Comparison of ENCODE assay signal across 10 cellular contexts in the genomic region with DNA sequence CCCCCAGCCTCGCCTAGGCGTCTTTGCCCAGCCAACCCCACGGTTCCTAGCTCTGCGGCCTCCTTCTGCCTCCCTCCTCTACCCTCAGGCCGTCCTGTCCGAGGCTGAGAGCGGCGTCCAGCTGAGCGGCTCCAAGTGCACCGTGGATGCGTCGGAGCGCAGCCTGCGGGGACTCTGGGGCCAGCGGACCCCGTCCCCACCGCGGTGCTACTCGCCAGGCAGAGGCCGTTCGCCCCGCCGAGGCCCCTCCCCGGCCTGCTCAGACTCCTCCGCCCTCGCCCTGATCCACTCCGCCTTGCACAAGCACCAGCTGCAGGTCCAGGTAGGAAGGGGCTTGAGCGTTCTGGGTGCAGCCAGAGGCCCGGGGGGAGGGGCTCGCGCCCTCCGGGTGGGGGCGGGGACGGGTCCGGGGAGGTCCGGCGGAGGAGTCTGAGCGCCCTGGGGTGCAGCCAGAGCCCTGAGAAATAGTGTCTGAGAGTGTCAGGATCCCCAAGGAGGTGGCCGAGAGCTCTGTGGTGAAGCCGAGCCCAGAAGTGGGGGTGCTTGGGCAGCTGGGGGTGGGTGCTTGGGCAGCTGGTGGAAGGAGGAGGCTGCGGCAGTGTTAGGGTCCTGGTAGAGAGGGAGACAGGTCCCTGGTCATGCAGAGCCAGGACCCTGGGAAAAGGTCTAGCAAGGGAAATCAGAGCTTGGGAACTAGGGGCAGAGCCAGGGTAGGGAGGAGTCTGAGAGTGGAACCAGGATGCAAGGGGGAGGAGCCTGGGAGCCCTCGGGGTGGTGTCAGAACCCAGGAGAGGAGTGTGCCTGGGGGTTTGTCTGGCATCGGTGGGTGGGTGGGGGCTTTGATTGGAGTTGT. TPM values are rescaled to one million over a fixed set of nuclear protein-coding genes. Genes with fewer than 3 reads are reported as not detected.
A peak's percentile ranks its signal among the peaks of the same experiment; 100 is the strongest.
DNase-seq lines count a peak whose midpoint lies in the region; ATAC-seq and TF ChIP-seq lines count a peak whose summit lies in the region.
"Had no signal": no experiment of that assay in that cellular context is flagged by ENCODE, and none has a peak within 500 bp of the region (broad histone marks: within the 10 kb centered on the region; RNA-seq: fewer than 3 reads in every experiment).

No MANE protein-coding gene starts in this region.

- no peak for TF ChIP-seq CTCF in chondrocyte (IDR thresholded peaks at IDR 0.05)
- TF ChIP-seq CTCF in thoracic aorta (IDR thresholded peaks at IDR 0.05), result no peak

- no peaks in the 10 kb centered on the region for H3K36me3 Mint-ChIP-seq in activated CD4-positive, alpha-beta T cell treated with anti-CD3 and anti-CD28 coated beads, Interleukin-2, amount 10 ng/mL, durations not matched to agents 7 days and 5 days (ENCODE audit: low read depth)
- H3K36me3 Mint-ChIP-seq in chondrocyte (ENCODE audit: low read depth), result no peaks in the 10 kb centered on the region

- peak overlapping the region; percentile 44 for H3K4me3 ChIP-seq in thoracic aorta
- H3K4me3 ChIP-seq: MG63 had no signal

- H3K4me1 ChIP-seq in thoracic aorta (ENCODE audit: control insufficient read depth in 1 of 2, low read depth in 2 of 2), result peaks cover 0 to 8% of the 10 kb centered on the region in 2 donors

- H3K9me3 ChIP-seq in thoracic aorta, result no peaks in the 10 kb centered on the region
- H3K9me3 ChIP-seq: MG63 had no signal

- DNase-seq in activated CD4-positive, alpha-beta T cell treated with anti-CD3 and anti-CD28 coated beads, Interleukin-2, amount 10 ng/mL, durations not matched to agents 7 days and 5 days, result no peak
- no peak for DNase-seq in activated CD4-positive, alpha-beta T cell treated with anti-CD3 and anti-CD28 coated beads, Interleukin-2, amount 50 U/mL, for 4 hours
- DNase-seq in chondrocyte (ENCODE audit: low spot score), result no peak
- peak; percentile 67 for DNase-seq in left kidney (ENCODE audit: low read depth, low spot score)
- DNase-seq in thoracic aorta (ENCODE audit: low spot score), result no peak
- DNase-seq in stimulated activated CD4-positive, alpha-beta T cell treated with anti-CD3 and anti-CD28 coated beads, Interleukin-4, amount 100 ng/mL, for 24 hours, result no peak
- DNase-seq: MG63 had no signal

- CTCF ChIA-PET in activated CD4-positive, alpha-beta T cell treated with anti-CD3 and anti-CD28 coated beads, Interleukin-2, amount 10 ng/mL, durations not matched to agents 7 days and 5 days (lab: Charles Lee), result interaction anchor here (0.6 kb wide), 1 partner anchor 707 kb away, joined by 3 read pairs; no protein-coding TSS in a partner anchor

- no peaks in the 10 kb centered on the region for H3K9me3 Mint-ChIP-seq in activated CD4-positive, alpha-beta T cell treated with anti-CD3 and anti-CD28 coated beads, Interleukin-2, amount 10 ng/mL, durations not matched to agents 7 days and 5 days
- no peaks in the 10 kb centered on the region for H3K9me3 Mint-ChIP-seq in chondrocyte (ENCODE audit: low read depth)

- POLR2A ChIA-PET in activated CD4-positive, alpha-beta T cell treated with anti-CD3 and anti-CD28 coated beads, Interleukin-2, amount 10 ng/mL, durations not matched to agents 7 days and 5 days (lab: Charles Lee), result interaction anchor here (0.6 kb wide), 1 partner anchor 246 kb away, joined by 3 read pairs; no protein-coding TSS in a partner anchor

- H3K4me3 Mint-ChIP-seq in activated CD4-positive, alpha-beta T cell treated with anti-CD3 and anti-CD28 coated beads, Interleukin-2, amount 10 ng/mL, durations not matched to agents 7 days and 5 days, result peak overlapping the region; percentile 19
- peak overlapping the region; percentile 64 for H3K4me3 Mint-ChIP-seq in chondrocyte (ENCODE audit: unreplicated experiment)

- no peak overlapping the region for H3K27ac ChIP-seq in thoracic aorta

- ATAC-seq in thoracic aorta (ENCODE audit: insufficient number of reproducible peaks, low FRiP score, low read depth) (no peak), HG03196 (IDR thresholded peaks at IDR 0.05; ENCODE audit: unreplicated experiment) (no peak), GM18511 (IDR thresholded peaks at IDR 0.05; ENCODE audit: unreplicated experiment) (no peak)
- ATAC-seq: activated CD4-positive, CD25-positive, alpha-beta regulatory T cell treated with anti-CD3 and anti-CD28 coated beads, Interleukin-2, amount 50 U/mL, for 24 hours had no signal

- peaks cover 22% of the 10 kb centered on the region for H3K4me1 Mint-ChIP-seq in activated CD4-positive, alpha-beta T cell treated with anti-CD3 and anti-CD28 coated beads, Interleukin-2, amount 10 ng/mL, durations not matched to agents 7 days and 5 days
- H3K4me1 Mint-ChIP-seq in chondrocyte (ENCODE audit: low read depth), result peaks cover 21% of the 10 kb centered on the region

- H3K27me3 Mint-ChIP-seq in activated CD4-positive, alpha-beta T cell treated with anti-CD3 and anti-CD28 coated beads, Interleukin-2, amount 10 ng/mL, durations not matched to agents 7 days and 5 days, result peaks cover 3% of the 10 kb centered on the region
- no peaks in the 10 kb centered on the region for H3K27me3 Mint-ChIP-seq in chondrocyte (ENCODE audit: low read depth)

- no peak overlapping the region for H3K27ac Mint-ChIP-seq in activated CD4-positive, alpha-beta T cell treated with anti-CD3 and anti-CD28 coated beads, Interleukin-2, amount 10 ng/mL, durations not matched to agents 7 days and 5 days
- H3K27ac Mint-ChIP-seq in chondrocyte (ENCODE audit: unreplicated experiment), result no peak overlapping the region

- H3K36me3 ChIP-seq in thoracic aorta, result no peaks in the 10 kb centered on the region
- H3K36me3 ChIP-seq: MG63 had no signal

- H3K27me3 ChIP-seq in thoracic aorta (replicated peaks; ENCODE audit: insufficient read depth), result no peaks in the 10 kb centered on the region
- H3K27me3 ChIP-seq: MG63 had no signal

RNA-seq across cellular contexts. Expression of a gene that starts 3.2 kb away (rescaled TPM):
- total RNA-seq in activated CD4-positive, alpha-beta T cell treated with anti-CD3 and anti-CD28 coated beads, Interleukin-2, amount 10 ng/mL, durations not matched to agents 7 days and 5 days, result 1 to 10 TPM; 6.1 to 6.2 TPM
- total RNA-seq in chondrocyte (15.0 to 18.5 TPM (median 16.3 TPM) in 3 replicates), thoracic aorta (1 to 10 TPM; 4.2 to 9.5 TPM)
